In genomic region chr20:688809-689208, GRCh38 we compare ENCODE assay signal across 1 cellular context.
TF ChIP-seq lines count a peak whose summit lies in the region.

No MANE protein-coding gene starts in this region.

TF ChIP-seq in HepG2, 621 proteins besides CTCF, POLR2A, EP300 and RAD21 (continued from another document):
- TF ChIP-seq ZNF687 (CRISPR knock-in tag; IDR thresholded peaks at IDR 0.05) (peak; percentile 42; the same call in 1 of the 2 replicates), ZNF501 (CRISPR knock-in tag; IDR thresholded peaks at IDR 0.05) (peak; percentile 37; the same call in 1 of the 2 replicates), ZNF619 (CRISPR knock-in tag; IDR thresholded peaks at IDR 0.05) (peak; percentile 50; the same call in 1 of the 2 replicates), MTF2 (CRISPR knock-in tag; IDR thresholded peaks at IDR 0.05; ENCODE audit: borderline replicate concordance) (0 out of 2 replicates have a peak, but pooled peaks have one; percentile 40), PCBP1 (IDR thresholded peaks at IDR 0.05; ENCODE audit: borderline replicate concordance, low read depth, low read length) (0 out of 2 replicates have a peak, but pooled peaks have one; percentile 39), MAX (IDR thresholded peaks at IDR 0.05) (peak; percentile 17; the same call in 1 of the 2 replicates), ZNF275 (CRISPR knock-in tag; IDR thresholded peaks at IDR 0.05; ENCODE audit: borderline replicate concordance) (no peak), ZNF83 (CRISPR knock-in tag; IDR thresholded peaks at IDR 0.05; ENCODE audit: borderline replicate concordance) (peak; percentile 51; the same call in 1 of the 2 replicates), RXRA (CRISPR knock-in tag; IDR thresholded peaks at IDR 0.05) (0 out of 2 replicates have a peak, but pooled peaks have one; percentile 37), TOPORS (CRISPR knock-in tag; IDR thresholded peaks at IDR 0.05) (no peak), ZNF572 (CRISPR knock-in tag; IDR thresholded peaks at IDR 0.05) (0 out of 2 replicates have a peak, but pooled peaks have one; percentile 85), UBTF (CRISPR knock-in tag; IDR thresholded peaks at IDR 0.05) (0 out of 2 replicates have a peak, but pooled peaks have one; percentile 32), TFAP4 (IDR thresholded peaks at IDR 0.05; ENCODE audit: borderline replicate concordance, low read depth) (no peak), HNRNPLL (IDR thresholded peaks at IDR 0.05; ENCODE audit: low read depth, low read length, poor library complexity, severe bottlenecking) (peak; percentile 26)
- TF ChIP-seq, protein P1, sequence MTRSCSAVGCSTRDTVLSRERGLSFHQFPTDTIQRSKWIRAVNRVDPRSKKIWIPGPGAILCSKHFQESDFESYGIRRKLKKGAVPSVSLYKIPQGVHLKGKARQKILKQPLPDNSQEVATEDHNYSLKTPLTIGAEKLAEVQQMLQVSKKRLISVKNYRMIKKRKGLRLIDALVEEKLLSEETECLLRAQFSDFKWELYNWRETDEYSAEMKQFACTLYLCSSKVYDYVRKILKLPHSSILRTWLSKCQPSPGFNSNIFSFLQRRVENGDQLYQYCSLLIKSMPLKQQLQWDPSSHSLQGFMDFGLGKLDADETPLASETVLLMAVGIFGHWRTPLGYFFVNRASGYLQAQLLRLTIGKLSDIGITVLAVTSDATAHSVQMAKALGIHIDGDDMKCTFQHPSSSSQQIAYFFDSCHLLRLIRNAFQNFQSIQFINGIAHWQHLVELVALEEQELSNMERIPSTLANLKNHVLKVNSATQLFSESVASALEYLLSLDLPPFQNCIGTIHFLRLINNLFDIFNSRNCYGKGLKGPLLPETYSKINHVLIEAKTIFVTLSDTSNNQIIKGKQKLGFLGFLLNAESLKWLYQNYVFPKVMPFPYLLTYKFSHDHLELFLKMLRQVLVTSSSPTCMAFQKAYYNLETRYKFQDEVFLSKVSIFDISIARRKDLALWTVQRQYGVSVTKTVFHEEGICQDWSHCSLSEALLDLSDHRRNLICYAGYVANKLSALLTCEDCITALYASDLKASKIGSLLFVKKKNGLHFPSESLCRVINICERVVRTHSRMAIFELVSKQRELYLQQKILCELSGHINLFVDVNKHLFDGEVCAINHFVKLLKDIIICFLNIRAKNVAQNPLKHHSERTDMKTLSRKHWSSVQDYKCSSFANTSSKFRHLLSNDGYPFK (CRISPR knock-in tag; IDR thresholded peaks at IDR 0.05; ENCODE audit: borderline replicate concordance): peak; percentile 48; the same call in 1 of the 2 replicates
- TF ChIP-seq, protein P2, sequence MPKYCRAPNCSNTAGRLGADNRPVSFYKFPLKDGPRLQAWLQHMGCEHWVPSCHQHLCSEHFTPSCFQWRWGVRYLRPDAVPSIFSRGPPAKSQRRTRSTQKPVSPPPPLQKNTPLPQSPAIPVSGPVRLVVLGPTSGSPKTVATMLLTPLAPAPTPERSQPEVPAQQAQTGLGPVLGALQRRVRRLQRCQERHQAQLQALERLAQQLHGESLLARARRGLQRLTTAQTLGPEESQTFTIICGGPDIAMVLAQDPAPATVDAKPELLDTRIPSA (CRISPR knock-in tag; IDR thresholded peaks at IDR 0.05; ENCODE audit: borderline replicate concordance): no peak
- TF ChIP-seq, protein P3, sequence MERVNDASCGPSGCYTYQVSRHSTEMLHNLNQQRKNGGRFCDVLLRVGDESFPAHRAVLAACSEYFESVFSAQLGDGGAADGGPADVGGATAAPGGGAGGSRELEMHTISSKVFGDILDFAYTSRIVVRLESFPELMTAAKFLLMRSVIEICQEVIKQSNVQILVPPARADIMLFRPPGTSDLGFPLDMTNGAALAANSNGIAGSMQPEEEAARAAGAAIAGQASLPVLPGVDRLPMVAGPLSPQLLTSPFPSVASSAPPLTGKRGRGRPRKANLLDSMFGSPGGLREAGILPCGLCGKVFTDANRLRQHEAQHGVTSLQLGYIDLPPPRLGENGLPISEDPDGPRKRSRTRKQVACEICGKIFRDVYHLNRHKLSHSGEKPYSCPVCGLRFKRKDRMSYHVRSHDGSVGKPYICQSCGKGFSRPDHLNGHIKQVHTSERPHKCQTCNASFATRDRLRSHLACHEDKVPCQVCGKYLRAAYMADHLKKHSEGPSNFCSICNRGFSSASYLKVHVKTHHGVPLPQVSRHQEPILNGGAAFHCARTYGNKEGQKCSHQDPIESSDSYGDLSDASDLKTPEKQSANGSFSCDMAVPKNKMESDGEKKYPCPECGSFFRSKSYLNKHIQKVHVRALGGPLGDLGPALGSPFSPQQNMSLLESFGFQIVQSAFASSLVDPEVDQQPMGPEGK (CRISPR knock-in tag; IDR thresholded peaks at IDR 0.05): peak; percentile 47; the same call in 1 of the 2 replicates
TF ChIP-seq in HepG2: peak in this region for 14.
